20 cellular contexts compared by ENCODE assay signal in the genomic region with DNA sequence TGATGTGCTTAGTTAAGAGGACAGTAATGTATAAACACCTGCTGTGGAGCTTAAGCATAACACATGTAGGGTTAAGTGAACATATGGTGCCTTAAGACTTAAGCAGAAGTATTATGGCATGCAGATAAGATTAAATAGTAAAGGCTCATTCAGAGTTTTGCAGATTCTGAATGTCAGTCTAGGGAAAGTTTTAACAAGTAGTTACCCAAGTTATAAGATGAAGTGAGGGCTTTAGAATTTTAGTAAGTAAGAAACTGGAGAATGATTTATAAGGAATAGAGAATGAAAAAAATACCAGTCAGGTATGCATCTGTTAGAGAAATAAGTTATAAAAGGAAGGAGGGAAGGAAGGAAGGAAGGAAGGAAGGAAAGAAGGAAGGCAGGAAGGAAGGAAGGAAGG.
A peak's percentile ranks its signal among the peaks of the same experiment; 100 is the strongest.
DNase-seq lines count a peak whose midpoint lies in the region; ATAC-seq, FAIRE-seq and TF ChIP-seq lines count a peak whose summit lies in the region.
"Had no signal": no experiment of that assay in that cellular context is flagged by ENCODE, and none has a peak within 500 bp of the region (broad histone marks: within the 10 kb centered on the region; RNA-seq: fewer than 3 reads in every experiment).

No MANE protein-coding gene starts in this region.

- TF ChIP-seq RAD21 in K562 (CRISPR knock-in tag; conservative IDR thresholded peaks at IDR 0.05 in 1 of 2, IDR thresholded peaks at IDR 0.05 in 1 of 2), result no peak

- H3K9ac ChIP-seq in K562 (ENCODE audit: insufficient read depth in 1 of 2, low read depth in 2 of 2, low read length in 2 of 2), result no peak overlapping the region
- H3K9ac ChIP-seq: BLaER1 had no signal

- CTCF ChIA-PET in K562 (lab: Yijun Ruan, JAX; ENCODE audit: low intra/inter-chr PET ratio), result no interaction called here
- CTCF ChIA-PET in HEK293T (lab: Yijun Ruan, JAX), result no interaction called here

- H3K9me1 ChIP-seq in K562 (ENCODE audit: control insufficient read depth, insufficient read depth, low read length), result no peaks in the 10 kb centered on the region

- ATAC-seq in K562, result no peak

- no peak for TF ChIP-seq CTCF in K562 (IDR thresholded peaks at IDR 0.05 in 2 of 3, conservative IDR thresholded peaks at IDR 0.05 in 1 of 3; ENCODE audit: insufficient read depth in 2 of 3, low read depth in 1 of 3, low read length in 3 of 3)

- no peak for TF ChIP-seq EP300 in K562 (IDR thresholded peaks at IDR 0.05; ENCODE audit: low read length)

- H3K79me2 ChIP-seq in K562 (ENCODE audit: control insufficient read depth, insufficient read depth, low read length), result no peaks in the 10 kb centered on the region

- no peak overlapping the region for H3K4me3 ChIP-seq in K562
- H3K4me3 ChIP-seq: BLaER1, HAP-1 had no signal

- no peak for TF ChIP-seq POLR2A in K562 (conservative IDR thresholded peaks at IDR 0.05)

- H4K20me1 ChIP-seq in K562 (replicated peaks; ENCODE audit: control insufficient read depth, insufficient read depth, low read length), result no peaks in the 10 kb centered on the region
- H4K20me1 ChIP-seq: BLaER1 had no signal

- H2AFZ ChIP-seq in K562 (ENCODE audit: low read depth, low read length), result no peak overlapping the region

- FAIRE-seq in K562 (lab: Jason Lieb, UNC), result peak; percentile 23
- FAIRE-seq: GM12891, GM18507, H54 had no signal

- DNase-seq in DMS 273 (lab: John Stamatoyannopoulos, UW; ENCODE audit: unreplicated experiment) (peak; percentile 17), NCI-H82 (lab: John Stamatoyannopoulos, UW) (peak; percentile 84), K562 (ENCODE audit: extremely low read depth in 1 of 4, low spot score in 3 of 4) (no peak), COLO668 (lab: John Stamatoyannopoulos, UW; ENCODE audit: unreplicated experiment) (no peak), KG1 (lab: John Stamatoyannopoulos, UW) (no peak), HEK293T (ENCODE audit: extremely low spot score) (no peak)
- DNase-seq: Calu3; CD4-positive, alpha-beta T cell; CD8-positive, alpha-beta memory T cell; COR-L47; DMS53; DMS79 treated with DMSO at 0.1 percent for 48 hours; GF-D8; GOT3 had no signal

- H3K4me2 ChIP-seq in K562 (ENCODE audit: insufficient read depth, low read length), result no peak overlapping the region
- H3K4me2 ChIP-seq: BLaER1 had no signal

- POLR2A ChIA-PET in K562 (lab: Yijun Ruan, JAX), result no interaction called here
- POLR2A ChIA-PET in HEK293T (lab: Yijun Ruan, JAX), result no interaction called here

- H3K9me3 ChIP-seq in K562 (replicated peaks; ENCODE audit: control insufficient read depth, insufficient read depth, low read depth, low read length), result no peaks in the 10 kb centered on the region; the same call in none of the 2 replicates
- H3K9me3 ChIP-seq: BLaER1, HAP-1 had no signal

- intact Hi-C loops in K562 (cut with micrococcal nuclease), result no loop called here

- in situ Hi-C loops in K562 (cut with MboI), result no loop called here

- no TSS peak for BruUV-seq in K562 (replicated peaks; lab: Mats Ljungman, UMichigan)

- no peak overlapping the region for H3K27ac ChIP-seq in K562 (ENCODE audit: extremely low read depth, low read depth, low read length)
- H3K27ac ChIP-seq: BLaER1, C4-2B had no signal

- no peaks in the 10 kb centered on the region for H3K36me3 ChIP-seq in K562 (ENCODE audit: control insufficient read depth, insufficient read depth, low read length)
- H3K36me3 ChIP-seq: BLaER1, HAP-1 had no signal

- no peaks in the 10 kb centered on the region for H3K4me1 ChIP-seq in K562 (replicated peaks in 1 of 2; ENCODE audit: control insufficient read depth in 2 of 2, insufficient read depth in 2 of 2, low read length in 2 of 2)
- H3K4me1 ChIP-seq: BLaER1 had no signal

- H3K27me3 ChIP-seq in K562 (ENCODE audit: control insufficient read depth in 2 of 2, insufficient read depth in 2 of 2, low read length in 2 of 2), result no peaks in the 10 kb centered on the region
- H3K27me3 ChIP-seq: BLaER1 had no signal

TF ChIP-seq in K562, 482 proteins besides CTCF, POLR2A, EP300 and RAD21:
- TF ChIP-seq SREBF1 (IDR thresholded peaks at IDR 0.05; ENCODE audit: borderline replicate concordance, low read depth, low read length), result no peak
- TF ChIP-seq, protein P1, sequence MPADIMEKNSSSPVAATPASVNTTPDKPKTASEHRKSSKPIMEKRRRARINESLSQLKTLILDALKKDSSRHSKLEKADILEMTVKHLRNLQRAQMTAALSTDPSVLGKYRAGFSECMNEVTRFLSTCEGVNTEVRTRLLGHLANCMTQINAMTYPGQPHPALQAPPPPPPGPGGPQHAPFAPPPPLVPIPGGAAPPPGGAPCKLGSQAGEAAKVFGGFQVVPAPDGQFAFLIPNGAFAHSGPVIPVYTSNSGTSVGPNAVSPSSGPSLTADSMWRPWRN (IDR thresholded peaks at IDR 0.05; ENCODE audit: low read depth), result no peak
- TF ChIP-seq, protein P2, sequence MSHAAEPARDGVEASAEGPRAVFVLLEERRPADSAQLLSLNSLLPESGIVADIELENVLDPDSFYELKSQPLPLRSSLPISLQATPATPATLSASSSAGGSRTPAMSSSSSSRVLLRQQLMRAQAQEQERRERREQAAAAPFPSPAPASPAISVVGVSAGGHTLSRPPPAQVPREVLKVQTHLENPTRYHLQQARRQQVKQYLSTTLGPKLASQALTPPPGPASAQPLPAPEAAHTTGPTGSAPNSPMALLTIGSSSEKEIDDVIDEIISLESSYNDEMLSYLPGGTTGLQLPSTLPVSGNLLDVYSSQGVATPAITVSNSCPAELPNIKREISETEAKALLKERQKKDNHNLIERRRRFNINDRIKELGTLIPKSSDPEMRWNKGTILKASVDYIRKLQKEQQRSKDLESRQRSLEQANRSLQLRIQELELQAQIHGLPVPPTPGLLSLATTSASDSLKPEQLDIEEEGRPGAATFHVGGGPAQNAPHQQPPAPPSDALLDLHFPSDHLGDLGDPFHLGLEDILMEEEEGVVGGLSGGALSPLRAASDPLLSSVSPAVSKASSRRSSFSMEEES (CRISPR knock-in tag; IDR thresholded peaks at IDR 0.05), result no peak

TF ChIP-seq in HEK293T, 16 proteins besides CTCF, POLR2A, EP300 and RAD21:
- TF ChIP-seq ZNF384 (IDR thresholded peaks at IDR 0.05), result no peak
- TF ChIP-seq ELF4 (IDR thresholded peaks at IDR 0.05), result no peak
- no peak for TF ChIP-seq FOXK2 (IDR thresholded peaks at IDR 0.05)
- no peak for TF ChIP-seq NFRKB (IDR thresholded peaks at IDR 0.05)
- no peak for TF ChIP-seq ARNT (IDR thresholded peaks at IDR 0.05)
- TF ChIP-seq CTBP1 (IDR thresholded peaks at IDR 0.05; ENCODE audit: borderline replicate concordance), result no peak
- no peak for TF ChIP-seq L3MBTL2 (conservative IDR thresholded peaks at IDR 0.05)
- no peak for TF ChIP-seq BHLHE40 (IDR thresholded peaks at IDR 0.05; ENCODE audit: borderline replicate concordance)
- no peak for TF ChIP-seq LEF1 (IDR thresholded peaks at IDR 0.05; ENCODE audit: borderline replicate concordance)
TF ChIP-seq in HEK293T: peak in this region for 0.

Comparison
In these comparisons a context has a peak if more than half of its experiments do, and no peak if none do; other contexts are left out.
1. DNase-seq: peak in DMS 273 (single experiment) and NCI-H82 (single experiment); none in K562 (0 of 4), COLO668 (single experiment), KG1 (single experiment) and HEK293T (single experiment).